In genomic region chr11:68030318-68031135, GRCh38 we compare ENCODE assay signal across 1 cellular context.
TF ChIP-seq lines count a peak whose summit lies in the region.

NDUFS8 (plus strand) TSS chr11:68030681; CDS start chr11:68032152, 1,471 bp downstream.

TF ChIP-seq in HepG2, 621 proteins besides CTCF, POLR2A, EP300 and RAD21 (continued from another document and continues in another):
- TF ChIP-seq IRF1 (CRISPR knock-in tag; IDR thresholded peaks at IDR 0.05; ENCODE audit: low read depth): no peak
- TF ChIP-seq ZNF496 (CRISPR knock-in tag; IDR thresholded peaks at IDR 0.05; ENCODE audit: insufficient replicate concordance): no peak
- peak; percentile 59; the same call in 1 of the 2 replicates for TF ChIP-seq ZGPAT (CRISPR knock-in tag; IDR thresholded peaks at IDR 0.05)
- no peak; the same call in 1 of the 2 replicates for TF ChIP-seq ZNF136 (CRISPR knock-in tag; IDR thresholded peaks at IDR 0.05; ENCODE audit: low read depth)
- no peak for TF ChIP-seq HNRNPH1 (optimal IDR thresholded peaks at IDR 0.05; ENCODE audit: low read depth, low read length)
- no peak for TF ChIP-seq ZNF772 (CRISPR knock-in tag; IDR thresholded peaks at IDR 0.05)
- peak; percentile 94 for TF ChIP-seq NRL (CRISPR knock-in tag; IDR thresholded peaks at IDR 0.05; ENCODE audit: borderline replicate concordance)
- TF ChIP-seq ZNF235 (CRISPR knock-in tag; IDR thresholded peaks at IDR 0.05; ENCODE audit: borderline replicate concordance): peak; percentile 91; the same call in 1 of the 2 replicates
- TF ChIP-seq ZNF572 (CRISPR knock-in tag; IDR thresholded peaks at IDR 0.05): no peak
- TF ChIP-seq KDM3A (CRISPR knock-in tag; IDR thresholded peaks at IDR 0.05; ENCODE audit: low read depth): 0 out of 2 replicates have a peak, but pooled peaks have one; percentile 59
- TF ChIP-seq PHF21A (CRISPR knock-in tag; IDR thresholded peaks at IDR 0.05): peak; percentile 74
- 0 out of 2 replicates have a peak, but pooled peaks have one; percentile 37 for TF ChIP-seq ZNF792 (CRISPR knock-in tag; IDR thresholded peaks at IDR 0.05)
- TF ChIP-seq FOXM1 (CRISPR knock-in tag; IDR thresholded peaks at IDR 0.05): no peak
- TF ChIP-seq FLYWCH1 (CRISPR knock-in tag; IDR thresholded peaks at IDR 0.05): no peak
- 0 out of 2 replicates have a peak, but pooled peaks have one; percentile 15 for TF ChIP-seq STAG1 (CRISPR knock-in tag; IDR thresholded peaks at IDR 0.05)
- peak; percentile 13 for TF ChIP-seq SRSF1 (optimal IDR thresholded peaks at IDR 0.05; ENCODE audit: low read depth, low read length)
- peak; percentile 48; the same call in 1 of the 2 replicates for TF ChIP-seq ZNF614 (CRISPR knock-in tag; IDR thresholded peaks at IDR 0.05; ENCODE audit: borderline replicate concordance)
- TF ChIP-seq TEF (CRISPR knock-in tag; IDR thresholded peaks at IDR 0.05): no peak
- TF ChIP-seq ISL2 (CRISPR knock-in tag; IDR thresholded peaks at IDR 0.05): no peak
- no peak for TF ChIP-seq ZNF597 (CRISPR knock-in tag; IDR thresholded peaks at IDR 0.05)
- no peak for TF ChIP-seq TOE1 (CRISPR knock-in tag; IDR thresholded peaks at IDR 0.05)
- no peak for TF ChIP-seq ZMYM3 (CRISPR knock-in tag; IDR thresholded peaks at IDR 0.05)
- no peak for TF ChIP-seq TARDBP (CRISPR knock-in tag; IDR thresholded peaks at IDR 0.05)
- TF ChIP-seq SNAPC4 (CRISPR knock-in tag; IDR thresholded peaks at IDR 0.05): no peak
- no peak for TF ChIP-seq CREB3 (CRISPR knock-in tag; IDR thresholded peaks at IDR 0.05)
- peak; percentile 72 for TF ChIP-seq IKZF5 (CRISPR knock-in tag; IDR thresholded peaks at IDR 0.05)
- TF ChIP-seq ZNF580 (CRISPR knock-in tag; IDR thresholded peaks at IDR 0.05; ENCODE audit: borderline replicate concordance, low read depth): no peak; the same call in none of the 2 replicates
- TF ChIP-seq KAT7 (CRISPR knock-in tag; IDR thresholded peaks at IDR 0.05; ENCODE audit: borderline replicate concordance): no peak; the same call in 1 of the 2 replicates
- no peak for TF ChIP-seq LCORL (IDR thresholded peaks at IDR 0.05)
- TF ChIP-seq LCORL (CRISPR knock-in tag; IDR thresholded peaks at IDR 0.05): peak; percentile 61
- no peak for TF ChIP-seq ZNF142 (CRISPR knock-in tag; IDR thresholded peaks at IDR 0.05)
- peak; percentile 30; the same call in 1 of the 2 replicates for TF ChIP-seq TFDP1 (CRISPR knock-in tag; IDR thresholded peaks at IDR 0.05; ENCODE audit: borderline replicate concordance)
- no peak for TF ChIP-seq ZNF292 (CRISPR knock-in tag; IDR thresholded peaks at IDR 0.05; ENCODE audit: borderline replicate concordance, low read depth)
- TF ChIP-seq CBX2 (IDR thresholded peaks at IDR 0.05; ENCODE audit: low read depth, low read length): no peak
- no peak for TF ChIP-seq CBX2 (CRISPR knock-in tag; IDR thresholded peaks at IDR 0.05; ENCODE audit: low read depth)
- no peak for TF ChIP-seq SAFB2 (CRISPR knock-in tag; IDR thresholded peaks at IDR 0.05; ENCODE audit: borderline replicate concordance, low read depth)
- peak; percentile 65 for TF ChIP-seq ZNF18 (CRISPR knock-in tag; IDR thresholded peaks at IDR 0.05; ENCODE audit: insufficient replicate concordance)
- no peak for TF ChIP-seq SIN3B (IDR thresholded peaks at IDR 0.05; ENCODE audit: low read length)
- 0 out of 2 replicates have a peak, but pooled peaks have one; percentile 25 for TF ChIP-seq MXD1 (CRISPR knock-in tag; IDR thresholded peaks at IDR 0.05)
